In the genomic region with DNA sequence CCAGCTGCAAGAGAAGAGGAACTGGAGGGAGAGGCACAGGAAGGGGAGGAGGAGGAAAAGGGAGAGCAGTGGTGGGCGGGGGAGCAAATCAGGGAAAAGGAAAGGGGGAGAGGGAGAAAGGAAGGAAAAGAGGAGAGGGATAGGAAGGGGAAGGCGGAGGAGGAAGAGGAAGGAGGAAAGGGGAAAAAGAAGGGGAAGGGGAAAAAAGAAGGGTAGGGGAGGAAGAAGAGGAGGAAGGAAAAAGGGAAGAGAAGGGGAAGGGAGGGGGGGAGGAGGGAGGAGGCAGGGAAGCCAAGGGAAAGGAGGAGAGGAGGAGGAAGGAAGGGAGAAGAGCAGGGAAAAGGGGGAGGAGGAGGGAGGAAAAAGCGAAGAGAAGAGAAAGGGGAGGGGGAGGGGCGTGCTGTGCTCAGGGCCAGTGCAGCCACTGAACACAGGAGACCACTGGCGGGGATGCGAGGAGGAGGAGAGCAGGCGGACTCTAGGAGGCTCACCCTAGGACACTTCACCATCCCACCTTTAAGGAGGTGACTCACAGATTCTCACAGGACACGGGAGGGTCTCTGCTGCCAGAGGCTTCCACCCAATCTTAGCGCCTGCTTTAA, we compare ENCODE assay signal across 22 cellular contexts. TPM values are rescaled to one million over a fixed set of nuclear protein-coding genes. Genes with fewer than 3 reads are reported as not detected.
A peak's percentile ranks its signal among the peaks of the same experiment; 100 is the strongest.
DNase-seq lines count a peak whose midpoint lies in the region; FAIRE-seq and TF ChIP-seq lines count a peak whose summit lies in the region.
"Had no signal": no experiment of that assay in that cellular context is flagged by ENCODE, and none has a peak within 500 bp of the region (broad histone marks: within the 10 kb centered on the region; RNA-seq: fewer than 3 reads in every experiment).

No MANE protein-coding gene starts in this region.

- no peak overlapping the region for H3K23ac ChIP-seq in H1 (ENCODE audit: insufficient read length)

- H3K27me3 ChIP-seq in HUES6 (ENCODE audit: control insufficient read depth, insufficient read depth, low read length) (no peaks in the 10 kb centered on the region), H1 (replicated peaks in 1 of 4; ENCODE audit: control insufficient read depth in 3 of 4, extremely low read depth in 1 of 4, insufficient read depth in 3 of 4, low read length in 3 of 4) (no peaks in the 10 kb centered on the region), vagina (no peaks in the 10 kb centered on the region), MG63 (no peaks in the 10 kb centered on the region), colonic mucosa (no peaks in the 10 kb centered on the region)

- no peak overlapping the region; the same call in 1 of the 2 replicates for H2BK12ac ChIP-seq in H1 (ENCODE audit: low read depth, low read length)

- intact Hi-C loops in vagina (cut with DNase I), result no loop called here
- intact Hi-C loops in colonic mucosa (cut with DNase I), result no loop called here

- no peaks in the 10 kb centered on the region for H3K36me3 ChIP-seq in HUES6 (ENCODE audit: control insufficient read depth, insufficient read depth, low read length)
- no peaks in the 10 kb centered on the region for H3K36me3 ChIP-seq in H1 (ENCODE audit: control insufficient read depth in 2 of 4, insufficient read depth in 4 of 4, low read length in 3 of 4)
- H3K36me3 ChIP-seq in vagina, result no peaks in the 10 kb centered on the region
- no peaks in the 10 kb centered on the region for H3K36me3 ChIP-seq in MG63
- no peaks in the 10 kb centered on the region for H3K36me3 ChIP-seq in colonic mucosa

- H2AFZ ChIP-seq in H1 (ENCODE audit: low read length), result no peak overlapping the region

- peaks cover 2% of the 10 kb centered on the region; the same call in 1 of the 2 replicates for H3K23me2 ChIP-seq in H1 (ENCODE audit: low read depth, low read length)

- H3K27ac ChIP-seq in HUES6 (ENCODE audit: low read depth, low read length) (no peak overlapping the region), H1 (ENCODE audit: low read depth, low read length) (no peak overlapping the region), vagina (peak overlapping the region; percentile 39), colonic mucosa (no peak overlapping the region)
- H3K27ac ChIP-seq: KMS-11 had no signal

- TF ChIP-seq EP300 in H1 (IDR thresholded peaks at IDR 0.05; ENCODE audit: borderline replicate concordance in 1 of 2, low read depth in 2 of 2, low read length in 2 of 2), result no peak

- H3K4me1 ChIP-seq in HUES6 (ENCODE audit: control insufficient read depth, insufficient read depth, low read length) (peaks cover 31% of the 10 kb centered on the region), H1 (replicated peaks in 1 of 4; ENCODE audit: control insufficient read depth in 3 of 4, insufficient read depth in 4 of 4, low read length in 3 of 4) (peaks cover 5 to 26% (median 10%) of the 10 kb centered on the region in 4 experiments; a peak in 5 of 7 replicates), vagina (peaks cover 12% of the 10 kb centered on the region), colonic mucosa (no peaks in the 10 kb centered on the region)

- H2BK20ac ChIP-seq in H1 (ENCODE audit: low read length), result no peak overlapping the region

- peak overlapping the region; percentile 78; the same call in 1 of the 2 replicates for H3K18ac ChIP-seq in H1 (ENCODE audit: extremely low read depth, low read length)

- H4K20me1 ChIP-seq in H1 (replicated peaks in 1 of 2; ENCODE audit: control insufficient read depth in 1 of 2, insufficient read depth in 2 of 2, low read length in 2 of 2), result peaks cover 0 to 5% of the 10 kb centered on the region in 2 experiments

- peak; percentile 31 for DNase-seq in SKM-1 treated with dmso at 0.1 percent for 144 hours (lab: John Stamatoyannopoulos, UW; ENCODE audit: unreplicated experiment)
- no peak for DNase-seq in SKM-1 (lab: John Stamatoyannopoulos, UW; ENCODE audit: unreplicated experiment)
- no peak for DNase-seq in H1 (ENCODE audit: low read depth in 1 of 2, low spot score in 2 of 2)
- DNase-seq in vagina (ENCODE audit: extremely low spot score in 2 of 2), result no peak
- DNase-seq in MG63, result no peak
- no peak for DNase-seq in colonic mucosa
- no peak for DNase-seq in NCI-H1436 (lab: John Stamatoyannopoulos, UW)
- DNase-seq: C1 segment of cervical spinal cord, GF-D8, GOT3, NCI-H1092, NCI-H1694, NCI-H2107, NCI-H446 treated with DMSO at 0.1 percent for 48 hours, NCI-H774, RPMI8226 had no signal

- CTCF ChIA-PET in H1 (lab: Charles Lee; ENCODE audit: partially characterized antibody), result interaction anchor here (0.7 to 2.3 kb wide), 3 partner anchors 9 to 11 kb away, joined by 3 to 7 read pairs (median 4); no protein-coding TSS in a partner anchor

- WGBS in H1 (ENCODE audit: extremely low coverage in 1 of 2, insufficient coverage in 1 of 2, insufficient read length in 1 of 2, insufficient replicate concordance in 2 of 2, low coverage in 1 of 2, low lambda C conversion rate in 2 of 2, missing lambda C conversion rate in 1 of 2), 2 experiments, result 52% methylated on average over 3 of the region's 9 CpGs; no CpG with 5 or more reads in 1 of the 2 experiments

- no peak overlapping the region for H3K56ac ChIP-seq in H1 (replicated peaks; ENCODE audit: insufficient read length, low read depth, low read length)

- no peak for TF ChIP-seq CTCF in H1 (IDR thresholded peaks at IDR 0.05; ENCODE audit: control extremely low read depth in 1 of 3, insufficient read depth in 1 of 3, low read depth in 1 of 3, low read length in 3 of 3)
- TF ChIP-seq CTCF in vagina (IDR thresholded peaks at IDR 0.05), result no peak
- TF ChIP-seq CTCF in colonic mucosa (IDR thresholded peaks at IDR 0.05), result no peak

- no peak for FAIRE-seq in H1 (lab: Jason Lieb, UNC)
- FAIRE-seq: A204.1, GM12891, GM18507 had no signal

- TF ChIP-seq POLR2A in H1 (IDR thresholded peaks at IDR 0.05; ENCODE audit: control extremely low read depth in 1 of 2, low read depth in 2 of 2, low read length in 2 of 2) (no peak), vagina (IDR thresholded peaks at IDR 0.05) (no peak)

- H2BK5ac ChIP-seq in H1 (ENCODE audit: low read depth, low read length), result peak overlapping the region; percentile 40; the same call in 1 of the 2 replicates

- no peak overlapping the region for H3K14ac ChIP-seq in H1 (ENCODE audit: insufficient read length)

- H2AK5ac ChIP-seq in H1 (ENCODE audit: low read depth, low read length), result peak overlapping the region; percentile 17; the same call in 1 of the 2 replicates

- no peak overlapping the region for H2BK15ac ChIP-seq in H1 (ENCODE audit: low read length)

- H4K5ac ChIP-seq in H1 (ENCODE audit: insufficient read length, low read depth, low read length), result no peak overlapping the region

- no peak overlapping the region for H4K8ac ChIP-seq in H1 (ENCODE audit: extremely low read depth, insufficient read depth, low read length)

- H3K4me3 ChIP-seq in HUES6 (ENCODE audit: low read depth, low read length) (peak overlapping the region; percentile 10; the same call in 1 of the 2 replicates), H1 (ENCODE audit: extremely low read depth in 1 of 4, insufficient read depth in 2 of 4, low read depth in 3 of 4, low read length in 4 of 4) (peak overlapping the region in 1 of 4 experiments; percentile 16; a peak in 1 of 8 replicates), vagina (no peak overlapping the region), MG63 (no peak overlapping the region), colonic mucosa (no peak overlapping the region)

- no peaks in the 10 kb centered on the region for H3K9me3 ChIP-seq in HUES6 (ENCODE audit: control insufficient read depth, insufficient read depth, low read depth, low read length)
- H3K9me3 ChIP-seq in H1 (ENCODE audit: insufficient read depth in 2 of 2, low read depth in 1 of 2, low read length in 1 of 2), result no peaks in the 10 kb centered on the region
- no peaks in the 10 kb centered on the region for H3K9me3 ChIP-seq in vagina
- H3K9me3 ChIP-seq in MG63, result no peaks in the 10 kb centered on the region
- H3K9me3 ChIP-seq in colonic mucosa, result no peaks in the 10 kb centered on the region

- POLR2A ChIA-PET in H1 (lab: Charles Lee; ENCODE audit: partially characterized antibody), result interaction anchor here (1.0 to 5.5 kb wide), 4 partner anchors 10 to 30 kb away, joined by 3 to 38 read pairs (median 6); no protein-coding TSS in a partner anchor

- peak overlapping the region; percentile 17 to 42 for H3K4me2 ChIP-seq in H1 (ENCODE audit: insufficient read depth in 1 of 2, low read depth in 2 of 2, low read length in 2 of 2)
- H3K4me2 ChIP-seq: KMS-11 had no signal

- no peak overlapping the region for H2BK120ac ChIP-seq in H1 (replicated peaks; ENCODE audit: low read depth, low read length)

- peaks cover 0 to 34% of the 10 kb centered on the region in 2 experiments; a peak in 2 of 4 replicates for H3K79me2 ChIP-seq in H1 (ENCODE audit: control insufficient read depth in 1 of 2, insufficient read depth in 2 of 2, low read length in 2 of 2)

- no peak overlapping the region for H4K91ac ChIP-seq in H1 (replicated peaks; ENCODE audit: insufficient read length, low read length)

- peaks cover 4% of the 10 kb centered on the region for H3K79me1 ChIP-seq in H1 (ENCODE audit: low read depth, low read length)

- no peak for TF ChIP-seq RAD21 in H1 (IDR thresholded peaks at IDR 0.05 in 1 of 2, conservative IDR thresholded peaks at IDR 0.05 in 1 of 2; ENCODE audit: low read depth in 2 of 2, low read length in 2 of 2)

- H3K4ac ChIP-seq in H1 (replicated peaks; ENCODE audit: insufficient read length, low read depth, low read length), result no peak overlapping the region

- H3K9ac ChIP-seq in HUES6 (ENCODE audit: low read length) (no peak overlapping the region), H1 (replicated peaks in 1 of 4; ENCODE audit: extremely low read depth in 1 of 4, low read depth in 3 of 4, low read length in 3 of 4) (no peak overlapping the region), colonic mucosa (ENCODE audit: low read depth in 2 of 2, low read length in 2 of 2) (no peak overlapping the region)
- H3K9ac ChIP-seq: KMS-11 had no signal

TF ChIP-seq in H1, 55 proteins besides CTCF, POLR2A, EP300 and RAD21 (continues in another document):
- TF ChIP-seq TEAD4 (IDR thresholded peaks at IDR 0.05; ENCODE audit: low read depth, low read length) (no peak), SUZ12 (IDR thresholded peaks at IDR 0.05; ENCODE audit: low read length) (no peak), SIRT6 (IDR thresholded peaks at IDR 0.05; ENCODE audit: low read length) (no peak), BRCA1 (IDR thresholded peaks at IDR 0.05; ENCODE audit: low read depth, low read length) (no peak)

RNA-seq across cellular contexts. Expression of a gene that starts 33.1 kb away (rescaled TPM):
- 18.4 and 21.2 TPM in 2 replicates for total RNA-seq in H1 (2021; fragmentation: NEBNext Ultra II Directional; extraction: Animal tissue kit (Norgen Biotek cat#: 25700))
- polyA plus RNA-seq in H1 (2011; rRNA removed), result 16.3 and 17.2 TPM in 2 replicates
- 19.2 TPM for polyA plus RNA-seq in H1 (2011; cell fraction: cytosol; rRNA removed)
- 26.3 TPM for polyA plus RNA-seq in H1 (2011; cell fraction: nucleus; rRNA removed)
- polyA plus RNA-seq in H1 (2012, experiment 1 of 2), result 14.3 to 21.6 TPM (median 19.5 TPM) in 4 replicates
- polyA plus RNA-seq in H1 (2012, experiment 2 of 2), result 13.3 TPM
- polyA plus RNA-seq in H1 (2013, experiment 1 of 2), result 11.0 TPM
- polyA plus RNA-seq in H1 (2013, experiment 2 of 2), result 12.3 TPM
- 27.6 and 30.6 TPM in 2 replicates for polyA minus RNA-seq in H1 (2011; rRNA and poly(A)+ RNA removed)
- 13.5 TPM for polyA minus RNA-seq in H1 (2011; cell fraction: cytosol; rRNA and poly(A)+ RNA removed)
- polyA minus RNA-seq in H1 (2011; cell fraction: nucleus; rRNA and poly(A)+ RNA removed), result 10.5 TPM
- total RNA-seq in vagina, result 0.98 TPM
- 0.05 TPM in 1 of 2 replicates, not detected in the other for total RNA-seq in MG63 (2014; rRNA removed; shearing (Covaris generic); ENCODE audit: low replicate concordance)
- 10 to 100 TPM in 1 of 2 donors, 1 to 10 TPM in 1; 6.4 to 14.8 TPM for total RNA-seq in colonic mucosa
- total RNA-seq: HT-29 had no signal
